20 cellular contexts compared by ENCODE assay signal in genomic region chr4:109238746-109239145, GRCh38.
DNase-seq lines count a peak whose midpoint lies in the region; ATAC-seq, FAIRE-seq and TF ChIP-seq lines count a peak whose summit lies in the region.
"Had no signal": no experiment of that assay in that cellular context is flagged by ENCODE, and none has a peak within 500 bp of the region (broad histone marks: within the 10 kb centered on the region; RNA-seq: fewer than 3 reads in every experiment).

No MANE protein-coding gene starts in this region.

- no peak for FAIRE-seq in frontal cortex (lab: Jason Lieb, UNC)
- FAIRE-seq: GM12891, GM18507, GM19239 had no signal

- DNase-seq in HFFc6 (no peak), frontal cortex (ENCODE audit: low spot score in 2 of 2) (no peak), HuH-7 (ENCODE audit: low spot score) (no peak)
- DNase-seq: CD8-positive, alpha-beta memory T cell; COR-L47; DMS 273 treated with DMSO at 0.1 percent for 48 hours; DMS53; DND-41; EL had no signal

- H3K36me3 Mint-ChIP-seq in HFFc6 (ENCODE audit: low read depth) = no peaks in the 10 kb centered on the region
- H3K36me3 Mint-ChIP-seq: CD8-positive, alpha-beta memory T cell had no signal

- no peak for TF ChIP-seq POLR2A in GM18505 (IDR thresholded peaks at IDR 0.05; ENCODE audit: borderline replicate concordance, extremely low read depth, insufficient read depth, insufficient read length)

- H3K9me3 ChIP-seq in mononuclear cell (ENCODE audit: low read depth, low read length) = no peaks in the 10 kb centered on the region
- H3K9me3 ChIP-seq: HAP-1 had no signal

- no peaks in the 10 kb centered on the region for H3K4me1 Mint-ChIP-seq in HFFc6 (ENCODE audit: low read depth)
- H3K4me1 Mint-ChIP-seq: B cell; CD8-positive, alpha-beta memory T cell had no signal

- TF ChIP-seq CTCF in HFFc6 (IDR thresholded peaks at IDR 0.05) = no peak

- ATAC-seq in GM18907 (IDR thresholded peaks at IDR 0.05; ENCODE audit: unreplicated experiment) = peak; percentile 88
- peak; percentile 57 for ATAC-seq in HG02678 (IDR thresholded peaks at IDR 0.05; ENCODE audit: unreplicated experiment)
- ATAC-seq in HG03354 (IDR thresholded peaks at IDR 0.05; ENCODE audit: poor library complexity, severe bottlenecking, unreplicated experiment) = peak; percentile 66
- ATAC-seq in GM18505 (IDR thresholded peaks at IDR 0.05; ENCODE audit: unreplicated experiment) = no peak

- no peak overlapping the region for H3K4me3 Mint-ChIP-seq in HFFc6
- H3K4me3 Mint-ChIP-seq: B cell; CD8-positive, alpha-beta memory T cell had no signal

- no peak overlapping the region for H3K27ac Mint-ChIP-seq in HFFc6
- H3K27ac Mint-ChIP-seq: B cell; CD8-positive, alpha-beta memory T cell had no signal

- H3K27me3 ChIP-seq in mononuclear cell (ENCODE audit: insufficient read depth, low read length) = no peaks in the 10 kb centered on the region
- H3K27me3 ChIP-seq: BLaER1 treated with 17β-estradiol and CSF1 and Interleukin-3, amounts not matched to agents 10 nM and 100 nM had no signal

- H3K4me1 ChIP-seq in mononuclear cell (ENCODE audit: insufficient read depth, low read length) = no peaks in the 10 kb centered on the region
- H3K4me1 ChIP-seq: BLaER1 treated with 17β-estradiol and CSF1 and Interleukin-3, amounts not matched to agents 10 nM and 100 nM had no signal

- peak overlapping the region; percentile 8 for H3K4me3 ChIP-seq in mononuclear cell (ENCODE audit: low read length)
- H3K4me3 ChIP-seq: BLaER1 treated with 17β-estradiol and CSF1 and Interleukin-3, amounts not matched to agents 10 nM and 100 nM; HAP-1 had no signal

- no peaks in the 10 kb centered on the region; the same call in 1 of the 2 replicates for H3K27me3 Mint-ChIP-seq in HFFc6 (ENCODE audit: insufficient read depth)

- H3K9me3 Mint-ChIP-seq in HFFc6 = no peaks in the 10 kb centered on the region; the same call in none of the 2 replicates
